In the genomic region with DNA sequence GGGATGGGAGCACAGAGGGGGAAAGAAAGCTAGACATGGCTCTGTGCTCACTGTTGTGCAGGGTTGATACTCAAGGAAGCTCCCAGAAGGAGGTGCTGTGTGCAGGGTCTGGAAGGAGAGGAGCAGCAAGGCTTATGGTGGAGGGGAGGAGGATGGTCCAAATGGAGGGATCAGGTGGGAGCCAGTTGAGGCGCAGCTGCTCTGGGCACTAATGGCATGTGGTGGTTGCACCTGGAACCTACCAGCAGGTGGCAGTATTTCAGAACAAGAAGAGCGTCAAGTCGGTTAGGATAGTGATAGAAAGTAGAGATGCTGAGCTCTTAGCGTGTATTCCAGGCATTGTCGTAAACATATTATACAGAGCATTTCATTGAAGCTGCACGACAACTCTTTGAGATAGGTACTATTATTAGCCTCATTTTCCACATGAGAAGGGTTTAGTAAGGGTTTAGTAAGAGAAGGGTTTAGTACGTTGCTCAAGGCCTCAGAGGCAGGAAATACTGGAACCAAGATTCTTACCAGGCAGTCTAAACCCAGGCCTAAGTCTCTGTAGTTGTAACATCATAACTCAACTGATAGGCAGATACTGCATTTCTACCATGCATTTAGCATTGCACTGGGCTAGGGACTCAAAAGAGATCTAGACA, we compare ENCODE assay signal across 8 cellular contexts.
DNase-seq lines count a peak whose midpoint lies in the region; ATAC-seq, FAIRE-seq and TF ChIP-seq lines count a peak whose summit lies in the region.

No MANE protein-coding gene starts in this region.

- peak in 3 of 4 experiments; percentile 63 to 84 (median 72) for TF ChIP-seq CTCF in gastroesophageal sphincter (IDR thresholded peaks at IDR 0.05)
- TF ChIP-seq CTCF in pancreas (IDR thresholded peaks at IDR 0.05): peak; percentile 75 to 83 (median 78)

- no peaks in the 10 kb centered on the region for H3K4me1 Mint-ChIP-seq in activated T-helper 1 cell treated with anti-CD3 and anti-CD28 coated beads, Interleukin-12 subunit alpha, Interleukin-12 subunit beta, Interleukin-2, Interleukin-4 antibody, amounts not matched to agents 30 ng/mL and 10 ng/mL and 1 ng/mL, durations not matched to agents 14 hours and 24 hours and 36 hours (ENCODE audit: low read depth)

- no peaks in the 10 kb centered on the region for H3K27me3 Mint-ChIP-seq in activated T-helper 1 cell treated with anti-CD3 and anti-CD28 coated beads, Interleukin-12 subunit alpha, Interleukin-12 subunit beta, Interleukin-2, Interleukin-4 antibody, amounts not matched to agents 30 ng/mL and 10 ng/mL and 1 ng/mL, durations not matched to agents 14 hours and 24 hours and 36 hours (ENCODE audit: insufficient read depth)

- no peak overlapping the region for H3K27ac Mint-ChIP-seq in activated T-helper 1 cell treated with anti-CD3 and anti-CD28 coated beads, Interleukin-12 subunit alpha, Interleukin-12 subunit beta, Interleukin-2, Interleukin-4 antibody, amounts not matched to agents 30 ng/mL and 10 ng/mL and 1 ng/mL, durations not matched to agents 14 hours and 24 hours and 36 hours

- H3K4me1 ChIP-seq in gastroesophageal sphincter (no peaks in the 10 kb centered on the region), pancreas (no peaks in the 10 kb centered on the region), aorta (ENCODE audit: control insufficient read depth in 1 of 2, insufficient read depth in 2 of 2, low read length in 2 of 2) (no peaks in the 10 kb centered on the region)

- intact Hi-C loops in activated T-helper 1 cell treated with anti-CD3 and anti-CD28 coated beads, Interleukin-12 subunit alpha, Interleukin-12 subunit beta, Interleukin-2, Interleukin-4 antibody, amounts not matched to agents 30 ng/mL and 10 ng/mL and 1 ng/mL, durations not matched to agents 14 hours and 24 hours and 36 hours (cut with micrococcal nuclease): loop anchor here (1.0 to 10.0 kb wide), 4 partner anchors 226 to 941 kb away; no protein-coding TSS in a partner anchor
- intact Hi-C loops in pancreas (cut with DNase I) (loop anchor here in 1 of 3 donors (10.0 kb wide), 3 partner anchors 221 to 821 kb away; a partner anchor contains a TSS), aorta (cut with DNase I) (loop anchor here (1.0 to 10.0 kb wide), 6 partner anchors 73 to 658 kb away; no protein-coding TSS in a partner anchor)

- TF ChIP-seq EP300 in gastroesophageal sphincter (IDR thresholded peaks at IDR 0.05): no peak

- H3K9me3 ChIP-seq in gastroesophageal sphincter: no peaks in the 10 kb centered on the region
- no peaks in the 10 kb centered on the region for H3K9me3 ChIP-seq in pancreas
- no peaks in the 10 kb centered on the region for H3K9me3 ChIP-seq in aorta (ENCODE audit: control insufficient read depth, low read length)

- no peak for TF ChIP-seq POLR2A in gastroesophageal sphincter (IDR thresholded peaks at IDR 0.05)

- DNase-seq in COR-L47 (lab: John Stamatoyannopoulos, UW): peak; percentile 68
- DNase-seq in HUDEP-2 (lab: John Stamatoyannopoulos, UW; ENCODE audit: unreplicated experiment in 76 of 76): peak in 51 of 76 experiments; percentile 2 to 64 (median 24)
- peak; percentile 58 for DNase-seq in OCI-M1 (lab: John Stamatoyannopoulos, UW)
- DNase-seq in activated T-helper 1 cell treated with anti-CD3 and anti-CD28 coated beads, Interleukin-12 subunit alpha, Interleukin-12 subunit beta, Interleukin-2, Interleukin-4 antibody, amounts not matched to agents 30 ng/mL and 10 ng/mL and 1 ng/mL, durations not matched to agents 14 hours and 24 hours and 36 hours (ENCODE audit: low spot score): peak; percentile 17
- peak in 4 of 6 donors; percentile 41 to 74 (median 60) for DNase-seq in pancreas
- DNase-seq in aorta: peak in 1 of 2 donors; percentile 71

- no peaks in the 10 kb centered on the region for H3K9me3 Mint-ChIP-seq in activated T-helper 1 cell treated with anti-CD3 and anti-CD28 coated beads, Interleukin-12 subunit alpha, Interleukin-12 subunit beta, Interleukin-2, Interleukin-4 antibody, amounts not matched to agents 30 ng/mL and 10 ng/mL and 1 ng/mL, durations not matched to agents 14 hours and 24 hours and 36 hours

- no peak overlapping the region for H3K27ac ChIP-seq in gastroesophageal sphincter
- H3K27ac ChIP-seq in pancreas: no peak overlapping the region
- no peak overlapping the region for H3K27ac ChIP-seq in aorta (ENCODE audit: low read depth in 1 of 2, low read length in 2 of 2)

- FAIRE-seq in pancreas (lab: Jason Lieb, UNC): no peak

- ATAC-seq in GM19395 (IDR thresholded peaks at IDR 0.05; ENCODE audit: unreplicated experiment) (peak; percentile 85), gastroesophageal sphincter (peak; percentile 70), pancreas (peak; percentile 67 to 85 (median 82)), aorta (ENCODE audit: low FRiP score) (peak; percentile 82)

- H3K36me3 Mint-ChIP-seq in activated T-helper 1 cell treated with anti-CD3 and anti-CD28 coated beads, Interleukin-12 subunit alpha, Interleukin-12 subunit beta, Interleukin-2, Interleukin-4 antibody, amounts not matched to agents 30 ng/mL and 10 ng/mL and 1 ng/mL, durations not matched to agents 14 hours and 24 hours and 36 hours (ENCODE audit: low read depth): no peaks in the 10 kb centered on the region

- H3K36me3 ChIP-seq in gastroesophageal sphincter (no peaks in the 10 kb centered on the region), pancreas (no peaks in the 10 kb centered on the region), aorta (ENCODE audit: control insufficient read depth in 1 of 2, insufficient read depth in 2 of 2, low read length in 1 of 2) (no peaks in the 10 kb centered on the region)

- H3K27me3 ChIP-seq in gastroesophageal sphincter (no peaks in the 10 kb centered on the region), pancreas (no peaks in the 10 kb centered on the region), aorta (ENCODE audit: control insufficient read depth in 1 of 2, insufficient read depth in 2 of 2, low read length in 1 of 2) (no peaks in the 10 kb centered on the region)

- no peak overlapping the region for H3K4me3 Mint-ChIP-seq in activated T-helper 1 cell treated with anti-CD3 and anti-CD28 coated beads, Interleukin-12 subunit alpha, Interleukin-12 subunit beta, Interleukin-2, Interleukin-4 antibody, amounts not matched to agents 30 ng/mL and 10 ng/mL and 1 ng/mL, durations not matched to agents 14 hours and 24 hours and 36 hours

- H3K4me3 ChIP-seq in gastroesophageal sphincter (no peak overlapping the region), pancreas (no peak overlapping the region), aorta (ENCODE audit: low read length in 2 of 2) (no peak overlapping the region)

- WGBS in gastroesophageal sphincter (ENCODE audit: low coverage in 1 of 2), 2 donors: 45 to 56% methylated on average over 5 to 7 of the region's 7 CpGs
- WGBS in pancreas, 2 donors: 25 to 30% methylated on average over 7 of the region's 7 CpGs
- WGBS in aorta, 2 donors: 41% methylated on average over 7 of the region's 7 CpGs
